33 cellular contexts compared by ENCODE assay signal in the genomic region with DNA sequence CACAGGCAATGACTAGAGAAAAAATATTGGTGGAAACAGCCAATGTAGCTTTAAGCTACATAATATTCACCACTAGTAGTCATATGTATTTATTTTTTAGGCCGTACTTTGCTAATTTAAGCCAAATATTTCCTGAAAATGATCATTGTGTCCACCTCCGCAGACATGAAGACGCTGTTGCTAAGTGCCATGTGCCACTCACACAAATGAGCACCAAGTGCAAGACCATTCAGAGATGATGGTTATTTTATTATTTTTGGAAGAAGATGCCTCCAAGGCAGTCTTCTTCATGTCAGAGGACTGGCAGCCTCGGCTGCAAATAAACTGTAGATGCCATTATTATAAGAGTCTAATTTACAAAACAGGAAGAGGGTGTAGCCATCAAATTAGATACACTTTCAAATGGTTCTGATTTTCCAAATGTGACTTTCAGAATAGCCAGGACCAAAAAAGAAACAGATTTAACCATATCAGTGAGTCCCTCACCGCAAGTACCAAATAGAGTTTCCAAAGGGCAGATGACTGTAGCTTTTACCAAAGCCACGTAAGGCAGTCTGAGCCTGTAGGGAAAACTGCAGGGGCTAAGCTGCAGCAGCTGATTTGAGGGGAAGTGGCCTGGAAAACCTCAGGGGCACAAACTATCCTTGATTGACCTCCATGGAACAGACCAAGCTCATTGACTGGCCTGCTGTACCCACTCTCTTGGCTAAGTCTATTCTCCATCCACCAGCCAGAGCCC. TPM values are rescaled to one million over a fixed set of nuclear protein-coding genes. Genes with fewer than 3 reads are reported as not detected.
"Had no signal": no experiment of that assay in that cellular context is flagged by ENCODE, and none has a peak within 500 bp of the region (broad histone marks: within the 10 kb centered on the region; RNA-seq: fewer than 3 reads in every experiment).

No MANE protein-coding gene starts in this region.

- FAIRE-seq: astrocyte, bronchial epithelial cell, colon had no signal

- H3K27ac Mint-ChIP-seq: activated CD4-positive, alpha-beta memory T cell treated with anti-CD3 and anti-CD28 coated beads, Interleukin-2, amount 10 ng/mL, durations not matched to agents 7 days and 5 days; activated CD4-positive, alpha-beta T cell treated with anti-CD3 and anti-CD28 coated beads for 36 hours; activated CD4-positive, alpha-beta T cell treated with anti-CD3 and anti-CD28 coated beads, Interleukin-2, amount 10 ng/mL, durations not matched to agents 24 days and 14 days; activated naive CD8-positive, alpha-beta T cell; activated T-helper 17 cell treated with anti-CD3 and anti-CD28 coated beads, Interleukin-2, amount 50 U/mL, for 72 hours; effector memory CD8-positive, alpha-beta T cell had no signal

- H3K36me3 Mint-ChIP-seq: activated naive CD8-positive, alpha-beta T cell had no signal

- H3K4me3 ChIP-seq: esophagus muscularis mucosa, gastroesophageal sphincter had no signal

- DNase-seq: activated CD4-positive, alpha-beta memory T cell treated with anti-CD3 and anti-CD28 coated beads, Interleukin-2, amount 10 ng/mL, durations not matched to agents 7 days and 5 days; activated CD4-positive, alpha-beta T cell treated with anti-CD3 and anti-CD28 coated beads for 36 hours; activated CD4-positive, alpha-beta T cell treated with anti-CD3 and anti-CD28 coated beads, Interleukin-2, amount 10 ng/mL, durations not matched to agents 24 days and 14 days; activated CD4-positive, CD25-positive, alpha-beta regulatory T cell; activated CD4-positive, CD25-positive, alpha-beta regulatory T cell treated with anti-CD3 and anti-CD28 coated beads, Interleukin-2, amount 50 U/mL, for 72 hours; activated CD8-positive, alpha-beta memory T cell treated with anti-CD3 and anti-CD28 coated beads for 24 hours; activated effector memory CD4-positive, alpha-beta T cell treated with Interleukin-2 at 50 U/mL for 16 hours; activated gamma-delta T cell treated with Interleukin-2 at 50 U/mL for 16 hours; activated naive CD4-positive, alpha-beta T cell treated with anti-CD3 and anti-CD28 coated beads, Interleukin-2, amount 50 U/mL, for 16 hours; activated naive CD4-positive, alpha-beta T cell treated with Interleukin-2 at 50 U/mL for 16 hours; activated T-cell treated with anti-CD3 and anti-CD28 coated beads, Interleukin-2, amount 50 U/mL, for 4 hours; amniotic stem cell; anterior cingulate cortex; brain microvascular endothelial cell; cortex of kidney; dermis blood vessel endothelial cell; effector CD4-positive, alpha-beta T cell; effector memory CD8-positive, alpha-beta T cell; erythroblast; foreskin keratinocyte; head of caudate nucleus; T-helper 2 cell had no signal

- H3K4me3 Mint-ChIP-seq: activated CD4-positive, alpha-beta memory T cell treated with anti-CD3 and anti-CD28 coated beads, Interleukin-2, amount 10 ng/mL, durations not matched to agents 7 days and 5 days; activated CD4-positive, alpha-beta T cell treated with anti-CD3 and anti-CD28 coated beads for 36 hours; activated CD4-positive, alpha-beta T cell treated with anti-CD3 and anti-CD28 coated beads, Interleukin-2, amount 10 ng/mL, durations not matched to agents 24 days and 14 days; activated naive CD8-positive, alpha-beta T cell; activated T-cell treated with anti-CD3 and anti-CD28 coated beads, Interleukin-2, amount 50 U/mL, for 4 hours; activated T-helper 17 cell treated with anti-CD3 and anti-CD28 coated beads, Interleukin-2, amount 50 U/mL, for 72 hours; central memory CD8-positive, alpha-beta T cell; effector memory CD8-positive, alpha-beta T cell had no signal

- H3K9me3 ChIP-seq: esophagus muscularis mucosa, gastroesophageal sphincter had no signal

- H3K4me1 ChIP-seq: esophagus muscularis mucosa, foreskin keratinocyte, gastroesophageal sphincter had no signal

- ATAC-seq: activated CD4-positive, alpha-beta T cell treated with anti-CD3 and anti-CD28 coated beads for 36 hours; activated T-cell treated with anti-CD3 and anti-CD28 coated beads, Interleukin-2, amount 50 U/mL, for 4 hours; activated T-helper 17 cell treated with anti-CD3 and anti-CD28 coated beads, Interleukin-2, amount 50 U/mL, for 72 hours; effector memory CD8-positive, alpha-beta T cell; foreskin keratinocyte; gastroesophageal sphincter had no signal

- H3K27ac ChIP-seq: brain microvascular endothelial cell, esophagus muscularis mucosa, foreskin keratinocyte, gastroesophageal sphincter had no signal

- H3K4me1 Mint-ChIP-seq: activated CD4-positive, alpha-beta memory T cell treated with anti-CD3 and anti-CD28 coated beads, Interleukin-2, amount 10 ng/mL, durations not matched to agents 7 days and 5 days; activated CD4-positive, alpha-beta T cell treated with anti-CD3 and anti-CD28 coated beads for 36 hours; activated CD4-positive, alpha-beta T cell treated with anti-CD3 and anti-CD28 coated beads, Interleukin-2, amount 10 ng/mL, durations not matched to agents 24 days and 14 days; activated T-helper 17 cell treated with anti-CD3 and anti-CD28 coated beads, Interleukin-2, amount 50 U/mL, for 72 hours; central memory CD8-positive, alpha-beta T cell had no signal

- H3K9me3 Mint-ChIP-seq: activated CD4-positive, alpha-beta memory T cell treated with anti-CD3 and anti-CD28 coated beads, Interleukin-2, amount 10 ng/mL, durations not matched to agents 7 days and 5 days; activated CD4-positive, alpha-beta T cell treated with anti-CD3 and anti-CD28 coated beads, Interleukin-2, amount 10 ng/mL, durations not matched to agents 24 days and 14 days; activated T-cell treated with anti-CD3 and anti-CD28 coated beads, Interleukin-2, amount 50 U/mL, for 4 hours; activated T-helper 17 cell treated with anti-CD3 and anti-CD28 coated beads, Interleukin-2, amount 50 U/mL, for 72 hours; central memory CD8-positive, alpha-beta T cell; effector memory CD8-positive, alpha-beta T cell had no signal

RNA-seq across cellular contexts. Expression of a gene that starts 13.3 kb away (rescaled TPM):
- total RNA-seq: activated CD4-positive, alpha-beta memory T cell treated with anti-CD3 and anti-CD28 coated beads, Interleukin-2, amount 10 ng/mL, durations not matched to agents 7 days and 5 days; activated CD4-positive, alpha-beta T cell treated with anti-CD3 and anti-CD28 coated beads, Interleukin-2, amount 10 ng/mL, durations not matched to agents 24 days and 14 days; activated T-cell treated with anti-CD3 and anti-CD28 coated beads, Interleukin-2, amount 50 U/mL, for 4 hours; cardiac septum; dermis blood vessel endothelial cell; esophagus muscularis mucosa; glomerular endothelial cell; T-helper 1 cell treated with Interleukin-12 subunit alpha and Interleukin-12 subunit beta and Interleukin-4 antibody, amounts not matched to agents 30 ng/mL and 1 ng/mL, for 36 hours had no signal
